In the genomic region with DNA sequence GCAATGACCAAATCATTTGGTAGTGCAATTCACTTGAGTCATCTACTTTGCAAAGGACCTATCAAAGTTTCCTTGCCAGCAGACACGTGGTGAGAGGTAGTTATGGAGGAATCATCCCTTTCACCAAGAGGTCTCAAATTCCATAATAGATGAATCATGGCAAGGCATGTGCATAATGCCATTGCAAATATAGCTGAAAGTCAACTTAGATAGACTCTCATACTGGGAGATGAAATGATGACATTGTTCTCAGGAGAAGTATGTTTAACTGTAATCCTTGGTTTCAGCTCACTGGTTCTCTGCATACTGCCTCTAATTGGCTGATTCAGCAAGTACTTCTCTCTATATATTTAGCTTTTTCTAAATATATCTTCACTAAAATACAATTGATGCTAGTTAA, we compare ENCODE assay signal across 1 cellular context.
TF ChIP-seq lines count a peak whose summit lies in the region.

No MANE protein-coding gene starts in this region.

TF ChIP-seq in HepG2, 621 proteins besides CTCF, POLR2A, EP300 and RAD21:
- TF ChIP-seq PRPF4 (IDR thresholded peaks at IDR 0.05; ENCODE audit: low read depth, low read length, poor library complexity, severe bottlenecking) (no peak), MAFK (conservative IDR thresholded peaks at IDR 0.05 in 1 of 2, IDR thresholded peaks at IDR 0.05 in 1 of 2; ENCODE audit: low read length in 2 of 2) (peak; percentile 68 to 74), MAFF (IDR thresholded peaks at IDR 0.05; ENCODE audit: low read depth, low read length) (peak; percentile 78)
